In genomic region chr2:173299764-173300163, GRCh38 we compare ENCODE assay signal across 1 cellular context.
TF ChIP-seq lines count a peak whose summit lies in the region.

No MANE protein-coding gene starts in this region.

TF ChIP-seq in GM23338, 12 proteins besides CTCF, POLR2A, EP300 and RAD21 (continued from another document):
- TF ChIP-seq, protein P1, sequence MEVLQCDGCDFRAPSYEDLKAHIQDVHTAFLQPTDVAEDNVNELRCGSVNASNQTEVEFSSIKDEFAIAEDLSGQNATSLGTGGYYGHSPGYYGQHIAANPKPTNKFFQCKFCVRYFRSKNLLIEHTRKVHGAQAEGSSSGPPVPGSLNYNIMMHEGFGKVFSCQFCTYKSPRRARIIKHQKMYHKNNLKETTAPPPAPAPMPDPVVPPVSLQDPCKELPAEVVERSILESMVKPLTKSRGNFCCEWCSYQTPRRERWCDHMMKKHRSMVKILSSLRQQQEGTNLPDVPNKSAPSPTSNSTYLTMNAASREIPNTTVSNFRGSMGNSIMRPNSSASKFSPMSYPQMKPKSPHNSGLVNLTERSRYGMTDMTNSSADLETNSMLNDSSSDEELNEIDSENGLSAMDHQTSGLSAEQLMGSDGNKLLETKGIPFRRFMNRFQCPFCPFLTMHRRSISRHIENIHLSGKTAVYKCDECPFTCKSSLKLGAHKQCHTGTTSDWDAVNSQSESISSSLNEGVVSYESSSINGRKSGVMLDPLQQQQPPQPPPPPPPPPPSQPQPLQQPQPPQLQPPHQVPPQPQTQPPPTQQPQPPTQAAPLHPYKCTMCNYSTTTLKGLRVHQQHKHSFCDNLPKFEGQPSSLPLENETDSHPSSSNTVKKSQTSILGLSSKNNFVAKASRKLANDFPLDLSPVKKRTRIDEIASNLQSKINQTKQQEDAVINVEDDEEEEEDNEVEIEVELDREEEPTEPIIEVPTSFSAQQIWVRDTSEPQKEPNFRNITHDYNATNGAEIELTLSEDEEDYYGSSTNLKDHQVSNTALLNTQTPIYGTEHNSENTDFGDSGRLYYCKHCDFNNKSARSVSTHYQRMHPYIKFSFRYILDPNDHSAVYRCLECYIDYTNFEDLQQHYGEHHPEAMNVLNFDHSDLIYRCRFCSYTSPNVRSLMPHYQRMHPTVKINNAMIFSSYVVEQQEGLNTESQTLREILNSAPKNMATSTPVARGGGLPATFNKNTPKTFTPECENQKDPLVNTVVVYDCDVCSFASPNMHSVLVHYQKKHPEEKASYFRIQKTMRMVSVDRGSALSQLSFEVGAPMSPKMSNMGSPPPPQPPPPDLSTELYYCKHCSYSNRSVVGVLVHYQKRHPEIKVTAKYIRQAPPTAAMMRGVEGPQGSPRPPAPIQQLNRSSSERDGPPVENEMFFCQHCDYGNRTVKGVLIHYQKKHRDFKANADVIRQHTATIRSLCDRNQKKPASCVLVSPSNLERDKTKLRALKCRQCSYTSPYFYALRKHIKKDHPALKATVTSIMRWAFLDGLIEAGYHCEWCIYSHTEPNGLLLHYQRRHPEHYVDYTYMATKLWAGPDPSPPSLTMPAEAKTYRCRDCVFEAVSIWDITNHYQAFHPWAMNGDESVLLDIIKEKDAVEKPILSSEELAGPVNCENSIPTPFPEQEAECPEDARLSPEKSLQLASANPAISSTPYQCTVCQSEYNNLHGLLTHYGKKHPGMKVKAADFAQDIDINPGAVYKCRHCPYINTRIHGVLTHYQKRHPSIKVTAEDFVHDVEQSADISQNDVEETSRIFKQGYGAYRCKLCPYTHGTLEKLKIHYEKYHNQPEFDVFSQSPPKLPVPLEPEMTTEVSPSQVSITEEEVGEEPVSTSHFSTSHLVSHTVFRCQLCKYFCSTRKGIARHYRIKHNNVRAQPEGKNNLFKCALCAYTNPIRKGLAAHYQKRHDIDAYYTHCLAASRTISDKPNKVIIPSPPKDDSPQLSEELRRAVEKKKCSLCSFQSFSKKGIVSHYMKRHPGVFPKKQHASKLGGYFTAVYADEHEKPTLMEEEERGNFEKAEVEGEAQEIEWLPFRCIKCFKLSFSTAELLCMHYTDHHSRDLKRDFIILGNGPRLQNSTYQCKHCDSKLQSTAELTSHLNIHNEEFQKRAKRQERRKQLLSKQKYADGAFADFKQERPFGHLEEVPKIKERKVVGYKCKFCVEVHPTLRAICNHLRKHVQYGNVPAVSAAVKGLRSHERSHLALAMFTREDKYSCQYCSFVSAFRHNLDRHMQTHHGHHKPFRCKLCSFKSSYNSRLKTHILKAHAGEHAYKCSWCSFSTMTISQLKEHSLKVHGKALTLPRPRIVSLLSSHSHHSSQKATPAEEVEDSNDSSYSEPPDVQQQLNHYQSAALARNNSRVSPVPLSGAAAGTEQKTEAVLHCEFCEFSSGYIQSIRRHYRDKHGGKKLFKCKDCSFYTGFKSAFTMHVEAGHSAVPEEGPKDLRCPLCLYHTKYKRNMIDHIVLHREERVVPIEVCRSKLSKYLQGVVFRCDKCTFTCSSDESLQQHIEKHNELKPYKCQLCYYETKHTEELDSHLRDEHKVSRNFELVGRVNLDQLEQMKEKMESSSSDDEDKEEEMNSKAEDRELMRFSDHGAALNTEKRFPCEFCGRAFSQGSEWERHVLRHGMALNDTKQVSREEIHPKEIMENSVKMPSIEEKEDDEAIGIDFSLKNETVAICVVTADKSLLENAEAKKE (CRISPR knock-in tag; IDR thresholded peaks at IDR 0.05) = no peak
- TF ChIP-seq, protein P2, sequence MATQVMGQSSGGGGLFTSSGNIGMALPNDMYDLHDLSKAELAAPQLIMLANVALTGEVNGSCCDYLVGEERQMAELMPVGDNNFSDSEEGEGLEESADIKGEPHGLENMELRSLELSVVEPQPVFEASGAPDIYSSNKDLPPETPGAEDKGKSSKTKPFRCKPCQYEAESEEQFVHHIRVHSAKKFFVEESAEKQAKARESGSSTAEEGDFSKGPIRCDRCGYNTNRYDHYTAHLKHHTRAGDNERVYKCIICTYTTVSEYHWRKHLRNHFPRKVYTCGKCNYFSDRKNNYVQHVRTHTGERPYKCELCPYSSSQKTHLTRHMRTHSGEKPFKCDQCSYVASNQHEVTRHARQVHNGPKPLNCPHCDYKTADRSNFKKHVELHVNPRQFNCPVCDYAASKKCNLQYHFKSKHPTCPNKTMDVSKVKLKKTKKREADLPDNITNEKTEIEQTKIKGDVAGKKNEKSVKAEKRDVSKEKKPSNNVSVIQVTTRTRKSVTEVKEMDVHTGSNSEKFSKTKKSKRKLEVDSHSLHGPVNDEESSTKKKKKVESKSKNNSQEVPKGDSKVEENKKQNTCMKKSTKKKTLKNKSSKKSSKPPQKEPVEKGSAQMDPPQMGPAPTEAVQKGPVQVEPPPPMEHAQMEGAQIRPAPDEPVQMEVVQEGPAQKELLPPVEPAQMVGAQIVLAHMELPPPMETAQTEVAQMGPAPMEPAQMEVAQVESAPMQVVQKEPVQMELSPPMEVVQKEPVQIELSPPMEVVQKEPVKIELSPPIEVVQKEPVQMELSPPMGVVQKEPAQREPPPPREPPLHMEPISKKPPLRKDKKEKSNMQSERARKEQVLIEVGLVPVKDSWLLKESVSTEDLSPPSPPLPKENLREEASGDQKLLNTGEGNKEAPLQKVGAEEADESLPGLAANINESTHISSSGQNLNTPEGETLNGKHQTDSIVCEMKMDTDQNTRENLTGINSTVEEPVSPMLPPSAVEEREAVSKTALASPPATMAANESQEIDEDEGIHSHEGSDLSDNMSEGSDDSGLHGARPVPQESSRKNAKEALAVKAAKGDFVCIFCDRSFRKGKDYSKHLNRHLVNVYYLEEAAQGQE (IDR thresholded peaks at IDR 0.05; ENCODE audit: unreplicated experiment) = no peak
- TF ChIP-seq, protein P3, sequence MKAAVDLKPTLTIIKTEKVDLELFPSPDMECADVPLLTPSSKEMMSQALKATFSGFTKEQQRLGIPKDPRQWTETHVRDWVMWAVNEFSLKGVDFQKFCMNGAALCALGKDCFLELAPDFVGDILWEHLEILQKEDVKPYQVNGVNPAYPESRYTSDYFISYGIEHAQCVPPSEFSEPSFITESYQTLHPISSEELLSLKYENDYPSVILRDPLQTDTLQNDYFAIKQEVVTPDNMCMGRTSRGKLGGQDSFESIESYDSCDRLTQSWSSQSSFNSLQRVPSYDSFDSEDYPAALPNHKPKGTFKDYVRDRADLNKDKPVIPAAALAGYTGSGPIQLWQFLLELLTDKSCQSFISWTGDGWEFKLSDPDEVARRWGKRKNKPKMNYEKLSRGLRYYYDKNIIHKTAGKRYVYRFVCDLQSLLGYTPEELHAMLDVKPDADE (IDR thresholded peaks at IDR 0.05) = no peak
- TF ChIP-seq ZNF114 (CRISPR knock-in tag; IDR thresholded peaks at IDR 0.05) (no peak), STAT1 (IDR thresholded peaks at IDR 0.05; ENCODE audit: unreplicated experiment) (no peak), EZH2phosphoT487 (IDR thresholded peaks at IDR 0.05; ENCODE audit: unreplicated experiment) (no peak), POLR2AphosphoS5 (IDR thresholded peaks at IDR 0.05; ENCODE audit: low read depth) (no peak), EZH2 (IDR thresholded peaks at IDR 0.05; ENCODE audit: low read depth, unreplicated experiment) (no peak), ZNF331 (CRISPR knock-in tag; IDR thresholded peaks at IDR 0.05; ENCODE audit: low read depth) (no peak)
